In genomic region chr4:38806251-38806650, GRCh38 we compare ENCODE assay signal across 9 cellular contexts. TPM values are rescaled to one million over a fixed set of nuclear protein-coding genes. Genes with fewer than 3 reads are reported as not detected.
DNase-seq lines count a peak whose midpoint lies in the region; ATAC-seq and TF ChIP-seq lines count a peak whose summit lies in the region.
"Not testable (repeated sequence)": the region's sequence is repeated elsewhere in the genome, so short reads cannot be mapped to it uniquely, and the experiment has no call there.
"Had no signal": no experiment of that assay in that cellular context is flagged by ENCODE, and none has a peak within 500 bp of the region (broad histone marks: within the 10 kb centered on the region; RNA-seq: fewer than 3 reads in every experiment).

No MANE protein-coding gene starts in this region.

- DNase-seq in Karpas-422; T-helper 17 cell; activated naive CD4-positive, alpha-beta T cell treated with anti-CD3 and anti-CD28 coated beads, Interleukin-2, amount 10 ng/mL, durations not matched to agents 7 days and 5 days; effector memory CD4-positive, alpha-beta T cell; left lung; osteoblast (ENCODE audit: insufficient read length, low spot score, missing footprints); tibial nerve (ENCODE audit: low spot score in 2 of 2): not testable (repeated sequence)

- H3K27me3 ChIP-seq in BLaER1 treated with 17β-estradiol and CSF1 and Interleukin-3, amounts not matched to agents 10 nM and 100 nM; Karpas-422 (ENCODE audit: low read length); effector memory CD4-positive, alpha-beta T cell (replicated peaks; ENCODE audit: control insufficient read depth, insufficient read depth, low read length, poor library complexity, severe bottlenecking); left lung; osteoblast (ENCODE audit: insufficient read depth, low read length); tibial nerve: not testable (repeated sequence)

- H3K27me3 Mint-ChIP-seq in T-helper 17 cell; activated naive CD4-positive, alpha-beta T cell treated with anti-CD3 and anti-CD28 coated beads, Interleukin-2, amount 10 ng/mL, durations not matched to agents 7 days and 5 days: not testable (repeated sequence)

- H3K9me2 ChIP-seq in Karpas-422 (replicated peaks; ENCODE audit: insufficient read depth, low read length) = not testable (repeated sequence)

- not testable (repeated sequence) for H3K36me3 Mint-ChIP-seq in T-helper 17 cell (ENCODE audit: low read depth)
- H3K36me3 Mint-ChIP-seq in activated naive CD4-positive, alpha-beta T cell treated with anti-CD3 and anti-CD28 coated beads, Interleukin-2, amount 10 ng/mL, durations not matched to agents 7 days and 5 days = peaks cover 29% of the 10 kb centered on the region

- peak overlapping the region; percentile 93 for H3K4me3 Mint-ChIP-seq in T-helper 17 cell
- H3K4me3 Mint-ChIP-seq in activated naive CD4-positive, alpha-beta T cell treated with anti-CD3 and anti-CD28 coated beads, Interleukin-2, amount 10 ng/mL, durations not matched to agents 7 days and 5 days = peak overlapping the region; percentile 86

- intact Hi-C loops in left lung (cut with DNase I) = not testable (repeated sequence)

- TF ChIP-seq CTCF in left lung (IDR thresholded peaks at IDR 0.05); osteoblast (IDR thresholded peaks at IDR 0.05; ENCODE audit: extremely low read depth, low read depth, low read length); tibial nerve (IDR thresholded peaks at IDR 0.05): not testable (repeated sequence)

- peak overlapping the region; percentile 95 for H3K27ac Mint-ChIP-seq in T-helper 17 cell
- peak overlapping the region; percentile 99 for H3K27ac Mint-ChIP-seq in activated naive CD4-positive, alpha-beta T cell treated with anti-CD3 and anti-CD28 coated beads, Interleukin-2, amount 10 ng/mL, durations not matched to agents 7 days and 5 days

- ATAC-seq in T-helper 17 cell, left lung: not testable (repeated sequence)

- TF ChIP-seq POLR2A in tibial nerve (IDR thresholded peaks at IDR 0.05) = not testable (repeated sequence)

- peaks cover 16% of the 10 kb centered on the region for H3K9me3 Mint-ChIP-seq in activated naive CD4-positive, alpha-beta T cell treated with anti-CD3 and anti-CD28 coated beads, Interleukin-2, amount 10 ng/mL, durations not matched to agents 7 days and 5 days

- H4K20me1 ChIP-seq in BLaER1 treated with 17β-estradiol and CSF1 and Interleukin-3, amounts not matched to agents 10 nM and 100 nM; Karpas-422 (ENCODE audit: insufficient read depth, low read depth, low read length); osteoblast (ENCODE audit: insufficient read depth, low read length): not testable (repeated sequence)

- H3K27ac ChIP-seq in BLaER1 treated with 17β-estradiol and CSF1 and Interleukin-3, amounts not matched to agents 10 nM and 100 nM = peak overlapping the region; percentile 80 to 94 (median 88)
- H3K27ac ChIP-seq in Karpas-422 (ENCODE audit: low read length) (peak overlapping the region; percentile 93), left lung (peak overlapping the region; percentile 79 to 96), tibial nerve (peak overlapping the region in 3 of 4 donors; percentile 77 to 85 (median 79))
- H3K27ac ChIP-seq in effector memory CD4-positive, alpha-beta T cell (ENCODE audit: insufficient read depth, low read length, poor library complexity, severe bottlenecking) = peak overlapping the region; percentile 28
- not testable (repeated sequence) for H3K27ac ChIP-seq in osteoblast (ENCODE audit: low read depth, low read length)

- H2AFZ ChIP-seq in Karpas-422 (ENCODE audit: low read length) = peak overlapping the region; percentile 38; the same call in 1 of the 2 replicates
- H2AFZ ChIP-seq in osteoblast (ENCODE audit: low read length) = not testable (repeated sequence)

- peaks cover 19 to 24% (median 21%) of the 10 kb centered on the region in 11 experiments for H3K36me3 ChIP-seq in BLaER1 treated with 17β-estradiol and CSF1 and Interleukin-3, amounts not matched to agents 10 nM and 100 nM
- H3K36me3 ChIP-seq in Karpas-422 (ENCODE audit: insufficient read depth, low read length) (peaks cover 15% of the 10 kb centered on the region; the same call in 1 of the 2 replicates), tibial nerve (peaks cover 0 to 17% (median 0%) of the 10 kb centered on the region in 3 donors)
- peaks cover 14% of the 10 kb centered on the region for H3K36me3 ChIP-seq in effector memory CD4-positive, alpha-beta T cell (ENCODE audit: control insufficient read depth, insufficient read depth, low read length)
- H3K36me3 ChIP-seq in left lung; osteoblast (ENCODE audit: insufficient read depth, low read length): not testable (repeated sequence)

- peak overlapping the region in 10 of 11 experiments; percentile 78 to 93 (median 82); a peak in 21 of 22 replicates for H3K9ac ChIP-seq in BLaER1 treated with 17β-estradiol and CSF1 and Interleukin-3, amounts not matched to agents 10 nM and 100 nM
- H3K9ac ChIP-seq in Karpas-422 (ENCODE audit: low read length) = not testable (repeated sequence)

- peaks cover 22% of the 10 kb centered on the region for H3K4me1 Mint-ChIP-seq in T-helper 17 cell
- H3K4me1 Mint-ChIP-seq in activated naive CD4-positive, alpha-beta T cell treated with anti-CD3 and anti-CD28 coated beads, Interleukin-2, amount 10 ng/mL, durations not matched to agents 7 days and 5 days = peaks cover 36% of the 10 kb centered on the region

- WGBS in tibial nerve, 2 donors = 85 to 93% methylated on average over 9 of the region's 9 CpGs

- H3K4me1 ChIP-seq in BLaER1 treated with 17β-estradiol and CSF1 and Interleukin-3, amounts not matched to agents 10 nM and 100 nM = peaks cover 27 to 48% (median 31%) of the 10 kb centered on the region in 10 experiments
- H3K4me1 ChIP-seq in Karpas-422 (ENCODE audit: low read length) (peaks cover 43% of the 10 kb centered on the region), left lung (peaks cover 6 to 46% of the 10 kb centered on the region in 2 donors), osteoblast (ENCODE audit: insufficient read depth, low read length) (peaks cover 13% of the 10 kb centered on the region), tibial nerve (peaks cover 0 to 25% (median 14%) of the 10 kb centered on the region in 4 donors)
- not testable (repeated sequence) for H3K4me1 ChIP-seq in effector memory CD4-positive, alpha-beta T cell (ENCODE audit: control insufficient read depth, insufficient read depth, low read length, poor library complexity, severe bottlenecking)

- peaks cover 25% of the 10 kb centered on the region for H3K79me2 ChIP-seq in Karpas-422 (ENCODE audit: low read length)
- not testable (repeated sequence) for H3K79me2 ChIP-seq in osteoblast (ENCODE audit: insufficient read depth, low read length)

- peak overlapping the region; percentile 68 to 98 (median 86) for H3K4me2 ChIP-seq in BLaER1 treated with 17β-estradiol and CSF1 and Interleukin-3, amounts not matched to agents 10 nM and 100 nM
- H3K4me2 ChIP-seq in Karpas-422 (ENCODE audit: low read depth, low read length, poor library complexity, severe bottlenecking) (peak overlapping the region; percentile 81), osteoblast (ENCODE audit: insufficient read depth, low read length) (peak overlapping the region; percentile 78)

- H3K9me3 ChIP-seq in BLaER1 treated with 17β-estradiol and CSF1 and Interleukin-3, amounts not matched to agents 10 nM and 100 nM (replicated peaks in 1 of 11) = peaks cover 19 to 34% (median 30%) of the 10 kb centered on the region in 11 experiments; a peak in 21 of 22 replicates
- not testable (repeated sequence) for H3K9me3 ChIP-seq in Karpas-422 (ENCODE audit: low read length); T-helper 17 cell (ENCODE audit: control insufficient read depth, low read length, poor library complexity, severe bottlenecking); effector memory CD4-positive, alpha-beta T cell (ENCODE audit: control insufficient read depth, low read length); left lung; osteoblast (ENCODE audit: low read depth, low read length); tibial nerve

- TF ChIP-seq EP300 in tibial nerve (IDR thresholded peaks at IDR 0.05) = not testable (repeated sequence)

- peak overlapping the region in 8 of 10 experiments; percentile 35 to 72 (median 64); a peak in 12 of 20 replicates for H3K4me3 ChIP-seq in BLaER1 treated with 17β-estradiol and CSF1 and Interleukin-3, amounts not matched to agents 10 nM and 100 nM
- H3K4me3 ChIP-seq in Karpas-422 (ENCODE audit: low read length) = peak overlapping the region; percentile 63
- H3K4me3 ChIP-seq in effector memory CD4-positive, alpha-beta T cell (ENCODE audit: insufficient read depth, low read depth, low read length, poor library complexity, severe bottlenecking); left lung; osteoblast (ENCODE audit: insufficient read depth, low read length); tibial nerve: not testable (repeated sequence)

- CTCF ChIA-PET in activated naive CD4-positive, alpha-beta T cell treated with anti-CD3 and anti-CD28 coated beads, Interleukin-2, amount 10 ng/mL, durations not matched to agents 7 days and 5 days (lab: Charles Lee) = interaction anchor here (6.3 to 6.5 kb wide), 2 partner anchors 23 to 44 kb away, joined by 70 to 91 read pairs; partner anchors contain the start of gene TLR10

RNA-seq across cellular contexts. Expression of gene TLR1, which starts 1.7 kb away (rescaled TPM):
- total RNA-seq in Karpas-422 (2014; rRNA removed; shearing (Covaris generic); ENCODE audit: low replicate concordance) = 36.0 and 103 TPM in 2 replicates
- total RNA-seq in T-helper 17 cell (10 to 100 TPM; 16.6 to 22.9 TPM), left lung (10 to 100 TPM; 13.4 to 59.8 TPM), osteoblast (2.4 and 3.3 TPM in 2 replicates), tibial nerve (10 to 100 TPM; 15.7 to 29.7 (median 22.8) TPM)

RNA-seq across cellular contexts. Expression of gene TLR10, which starts 23.5 kb away (rescaled TPM):
- total RNA-seq in Karpas-422 (2014; rRNA removed; shearing (Covaris generic); ENCODE audit: low replicate concordance) = 48.5 and 142 TPM in 2 replicates
- total RNA-seq in T-helper 17 cell (1 to 10 TPM in 1 of 2 donors, not detected in 1; 1.1 TPM), left lung (1 to 10 TPM in 1 of 2 donors, under 1 TPM in 1; 0.15 to 3.0 TPM), osteoblast (under 0.01 TPM in 1 of 2 replicates, not detected in the other), tibial nerve (under 1 TPM in 2 of 4 donors, not detected in 2; under 0.01 to 0.22 TPM)
- total RNA-seq: HepG2 had no signal

RNA-seq across cellular contexts. Expression of gene TLR6, which starts 50.4 kb away (rescaled TPM):
- 12.4 and 39.9 TPM in 2 replicates for total RNA-seq in Karpas-422 (2014; rRNA removed; shearing (Covaris generic); ENCODE audit: low replicate concordance)
- total RNA-seq in T-helper 17 cell = 1 to 10 TPM; 2.8 to 6.4 TPM
- total RNA-seq in left lung = 10 to 100 TPM in 1 of 2 donors, 1 to 10 TPM in 1; 6.6 to 18.1 TPM
- total RNA-seq in osteoblast = 5.1 and 7.4 TPM in 2 replicates
- total RNA-seq in tibial nerve = 1 to 10 TPM; 4.2 to 8.6 (median 5.2) TPM

Comparison
In these comparisons a context has a peak if more than half of its experiments do, and no peak if none do; other contexts are left out.
1. RNA of gene TLR10, which starts 23.5 kb away (total RNA-seq): 48.5 to 142 TPM in Karpas-422; 0.15 to 3.0 TPM in left lung, 1.1 TPM in T-helper 17 cell, under 0.01 TPM in osteoblast and under 0.01 to 0.22 TPM in tibial nerve; every median in the first group is over 10 times any median in the second.
2. Peak in every context shown above with its lines, with median percentiles within 50 percentile points of each other: H3K4me2 ChIP-seq.